8 cellular contexts compared by ENCODE assay signal in the genomic region with DNA sequence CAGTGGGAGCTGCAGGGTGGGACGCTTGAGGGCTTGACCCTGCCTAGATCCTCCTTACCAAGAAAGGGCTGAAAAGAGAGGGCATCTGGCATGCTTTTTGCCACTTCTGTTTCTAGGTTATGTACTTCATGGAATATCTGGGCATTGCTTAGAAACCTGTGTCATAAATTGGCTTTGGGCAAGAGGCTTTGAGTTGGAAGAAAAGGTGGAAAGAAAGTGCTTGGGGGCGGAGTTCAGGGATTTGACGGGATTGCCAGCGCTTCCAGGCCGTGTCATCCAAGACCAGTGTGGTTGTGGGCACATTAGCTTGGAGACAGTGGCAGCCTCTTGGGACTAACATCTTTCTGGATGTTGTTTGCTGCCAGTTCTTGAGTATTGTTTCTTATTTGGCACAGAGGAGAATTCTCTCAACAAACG. TPM values are rescaled to one million over a fixed set of nuclear protein-coding genes. Genes with fewer than 3 reads are reported as not detected.
A peak's percentile ranks its signal among the peaks of the same experiment; 100 is the strongest.
DNase-seq lines count a peak whose midpoint lies in the region; ATAC-seq and TF ChIP-seq lines count a peak whose summit lies in the region.

No MANE protein-coding gene starts in this region.

- TF ChIP-seq CTCF in SK-N-SH (IDR thresholded peaks at IDR 0.05) (no peak), fibroblast of the aortic adventitia (IDR thresholded peaks at IDR 0.05; ENCODE audit: insufficient read depth, low read length) (no peak), psoas muscle (IDR thresholded peaks at IDR 0.05) (no peak), GM13976 (IDR thresholded peaks at IDR 0.05; ENCODE audit: borderline replicate concordance, control extremely low read depth, extremely low read depth, insufficient read depth, missing control alignments) (no peak)

- peak overlapping the region; percentile 88 for H3K4me3 Mint-ChIP-seq in activated CD4-positive, alpha-beta T cell treated with anti-CD3 and anti-CD28 coated beads, Interleukin-2, amount 10 ng/mL, durations not matched to agents 24 days and 14 days

- no peak for TF ChIP-seq EP300 in SK-N-SH (IDR thresholded peaks at IDR 0.05; ENCODE audit: borderline replicate concordance in 1 of 2, low read depth in 1 of 2, low read length in 1 of 2)

- H3K36me3 Mint-ChIP-seq in activated CD4-positive, alpha-beta T cell treated with anti-CD3 and anti-CD28 coated beads, Interleukin-2, amount 10 ng/mL, durations not matched to agents 24 days and 14 days (ENCODE audit: low read depth) = peaks cover 5% of the 10 kb centered on the region

- no peak for TF ChIP-seq RAD21 in SK-N-SH (IDR thresholded peaks at IDR 0.05; ENCODE audit: low read length)

- peak overlapping the region; percentile 73 for H3K9ac ChIP-seq in SK-N-SH

- peak overlapping the region; percentile 66 for H3K27ac Mint-ChIP-seq in activated CD4-positive, alpha-beta T cell treated with anti-CD3 and anti-CD28 coated beads, Interleukin-2, amount 10 ng/mL, durations not matched to agents 24 days and 14 days

- peaks cover 0 to 15% of the 10 kb centered on the region in 2 experiments; a peak in 2 of 4 replicates for H3K4me1 ChIP-seq in SK-N-SH (ENCODE audit: control insufficient read depth in 1 of 2, insufficient read depth in 2 of 2, low read depth in 1 of 2, low read length in 1 of 2)
- H3K4me1 ChIP-seq in psoas muscle = peaks cover 20% of the 10 kb centered on the region

- intact Hi-C loops in activated CD4-positive, alpha-beta T cell treated with anti-CD3 and anti-CD28 coated beads, Interleukin-2, amount 10 ng/mL, durations not matched to agents 24 days and 14 days (cut with micrococcal nuclease) = loop anchor here (1.0 to 2.0 kb wide), 5 partner anchors 26 to 214 kb away; a partner anchor contains a TSS
- intact Hi-C loops in psoas muscle (cut with DNase I) = loop anchor here in 1 of 2 donors (5.0 kb wide), 1 partner anchor 67 kb away; a partner anchor contains a TSS

- H3K4me1 Mint-ChIP-seq in activated CD4-positive, alpha-beta T cell treated with anti-CD3 and anti-CD28 coated beads, Interleukin-2, amount 10 ng/mL, durations not matched to agents 24 days and 14 days = peaks cover 18% of the 10 kb centered on the region

- H3K9me3 ChIP-seq in SK-N-SH (no peaks in the 10 kb centered on the region), psoas muscle (no peaks in the 10 kb centered on the region)

- CTCF ChIA-PET in SK-N-SH (lab: Yijun Ruan, JAX) = interaction anchor here (0.9 to 3.1 kb wide), 13 partner anchors 11 to 377 kb away, joined by 3 to 25 read pairs (median 4); no protein-coding TSS in a partner anchor

- peaks cover 0 to 4% of the 10 kb centered on the region in 2 experiments for H3K36me3 ChIP-seq in SK-N-SH (replicated peaks in 1 of 2; ENCODE audit: control insufficient read depth in 1 of 2, insufficient read depth in 2 of 2, low read length in 1 of 2)
- no peaks in the 10 kb centered on the region for H3K36me3 ChIP-seq in psoas muscle (ENCODE audit: insufficient read depth in 1 of 2, low read depth in 1 of 2)

- peaks cover 20% of the 10 kb centered on the region for H3K27me3 Mint-ChIP-seq in activated CD4-positive, alpha-beta T cell treated with anti-CD3 and anti-CD28 coated beads, Interleukin-2, amount 10 ng/mL, durations not matched to agents 24 days and 14 days

- H3K79me2 ChIP-seq in SK-N-SH (ENCODE audit: insufficient read depth) = peaks cover 24% of the 10 kb centered on the region

- no peaks in the 10 kb centered on the region for H3K9me2 ChIP-seq in SK-N-SH

- no peaks in the 10 kb centered on the region for H3K9me3 Mint-ChIP-seq in activated CD4-positive, alpha-beta T cell treated with anti-CD3 and anti-CD28 coated beads, Interleukin-2, amount 10 ng/mL, durations not matched to agents 24 days and 14 days

- H2AFZ ChIP-seq in SK-N-SH (ENCODE audit: low read depth) = peak overlapping the region; percentile 65

- H4K20me1 ChIP-seq in SK-N-SH (ENCODE audit: insufficient read depth) = no peaks in the 10 kb centered on the region

- ATAC-seq in psoas muscle (no peak), HG03139 (IDR thresholded peaks at IDR 0.05; ENCODE audit: unreplicated experiment) (no peak)

- peak overlapping the region; percentile 50 to 82 for H3K27ac ChIP-seq in SK-N-SH (ENCODE audit: low read depth in 2 of 2, low read length in 1 of 2)
- peak overlapping the region; percentile 82 for H3K27ac ChIP-seq in psoas muscle

- H3K27me3 ChIP-seq in SK-N-SH (ENCODE audit: insufficient read depth) = 0 out of 2 replicates have a peak, but pooled peaks cover 13% of the 10 kb centered on the region
- H3K27me3 ChIP-seq in psoas muscle (ENCODE audit: insufficient read depth in 3 of 3, low read length in 2 of 3) = no peaks in the 10 kb centered on the region

- in situ Hi-C loops in GM13976 (cut with MboI; ENCODE audit: low sequenced_read_pairs, unreplicated experiment) = no loop called here

- H3K4me2 ChIP-seq in SK-N-SH = peak overlapping the region; percentile 73

- DNase-seq in activated CD4-positive, alpha-beta T cell treated with anti-CD3 and anti-CD28 coated beads, Interleukin-2, amount 10 ng/mL, durations not matched to agents 24 days and 14 days = no peak
- DNase-seq in activated CD4-positive, alpha-beta T cell treated with anti-CD3 and anti-CD28 coated beads, Interleukin-2, amount 50 U/mL, for 1 hour = no peak
- DNase-seq in SK-N-SH (peak; percentile 49), fibroblast of the aortic adventitia (ENCODE audit: low read depth) (peak; percentile 18), psoas muscle (no peak), NCI-H1436 (lab: John Stamatoyannopoulos, UW) (no peak), GM13976 (ENCODE audit: low spot score) (no peak)

- H3F3A ChIP-seq in SK-N-SH (replicated peaks; ENCODE audit: insufficient read depth) = peaks cover 3% of the 10 kb centered on the region

- POLR2A ChIA-PET in SK-N-SH (lab: Yijun Ruan, JAX) = interaction anchor here (0.7 to 1.4 kb wide), 4 partner anchors 11 to 214 kb away, joined by 3 to 10 read pairs (median 4); no protein-coding TSS in a partner anchor

- WGBS in SK-N-SH (ENCODE audit: low lambda C conversion rate) = 25% methylated on average over 6 of the region's 6 CpGs
- 7 to 11% (median 9%) methylated on average over 6 of the region's 6 CpGs for WGBS in psoas muscle, 3 donors

- peak overlapping the region; percentile 73 to 87 for H3K4me3 ChIP-seq in SK-N-SH (ENCODE audit: low read depth in 2 of 2, low read length in 1 of 2)
- peak overlapping the region; percentile 93 for H3K4me3 ChIP-seq in fibroblast of the aortic adventitia (ENCODE audit: low read depth, low read length)
- peak overlapping the region; percentile 83 for H3K4me3 ChIP-seq in psoas muscle

TF ChIP-seq in SK-N-SH, 30 proteins besides CTCF, POLR2A, EP300 and RAD21 (continues in another document):
- TF ChIP-seq CHD2 (IDR thresholded peaks at IDR 0.05; ENCODE audit: low read length, partially characterized antibody) (peak; percentile 9), FOSL2 (IDR thresholded peaks at IDR 0.05; ENCODE audit: borderline replicate concordance, low read depth) (no peak), FOXJ3 (CRISPR knock-in tag; IDR thresholded peaks at IDR 0.05) (no peak)
- TF ChIP-seq, protein P1, sequence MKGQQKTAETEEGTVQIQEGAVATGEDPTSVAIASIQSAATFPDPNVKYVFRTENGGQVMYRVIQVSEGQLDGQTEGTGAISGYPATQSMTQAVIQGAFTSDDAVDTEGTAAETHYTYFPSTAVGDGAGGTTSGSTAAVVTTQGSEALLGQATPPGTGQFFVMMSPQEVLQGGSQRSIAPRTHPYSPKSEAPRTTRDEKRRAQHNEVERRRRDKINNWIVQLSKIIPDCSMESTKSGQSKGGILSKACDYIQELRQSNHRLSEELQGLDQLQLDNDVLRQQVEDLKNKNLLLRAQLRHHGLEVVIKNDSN (IDR thresholded peaks at IDR 0.05; ENCODE audit: borderline replicate concordance, low read depth) = no peak
- TF ChIP-seq, protein P2, sequence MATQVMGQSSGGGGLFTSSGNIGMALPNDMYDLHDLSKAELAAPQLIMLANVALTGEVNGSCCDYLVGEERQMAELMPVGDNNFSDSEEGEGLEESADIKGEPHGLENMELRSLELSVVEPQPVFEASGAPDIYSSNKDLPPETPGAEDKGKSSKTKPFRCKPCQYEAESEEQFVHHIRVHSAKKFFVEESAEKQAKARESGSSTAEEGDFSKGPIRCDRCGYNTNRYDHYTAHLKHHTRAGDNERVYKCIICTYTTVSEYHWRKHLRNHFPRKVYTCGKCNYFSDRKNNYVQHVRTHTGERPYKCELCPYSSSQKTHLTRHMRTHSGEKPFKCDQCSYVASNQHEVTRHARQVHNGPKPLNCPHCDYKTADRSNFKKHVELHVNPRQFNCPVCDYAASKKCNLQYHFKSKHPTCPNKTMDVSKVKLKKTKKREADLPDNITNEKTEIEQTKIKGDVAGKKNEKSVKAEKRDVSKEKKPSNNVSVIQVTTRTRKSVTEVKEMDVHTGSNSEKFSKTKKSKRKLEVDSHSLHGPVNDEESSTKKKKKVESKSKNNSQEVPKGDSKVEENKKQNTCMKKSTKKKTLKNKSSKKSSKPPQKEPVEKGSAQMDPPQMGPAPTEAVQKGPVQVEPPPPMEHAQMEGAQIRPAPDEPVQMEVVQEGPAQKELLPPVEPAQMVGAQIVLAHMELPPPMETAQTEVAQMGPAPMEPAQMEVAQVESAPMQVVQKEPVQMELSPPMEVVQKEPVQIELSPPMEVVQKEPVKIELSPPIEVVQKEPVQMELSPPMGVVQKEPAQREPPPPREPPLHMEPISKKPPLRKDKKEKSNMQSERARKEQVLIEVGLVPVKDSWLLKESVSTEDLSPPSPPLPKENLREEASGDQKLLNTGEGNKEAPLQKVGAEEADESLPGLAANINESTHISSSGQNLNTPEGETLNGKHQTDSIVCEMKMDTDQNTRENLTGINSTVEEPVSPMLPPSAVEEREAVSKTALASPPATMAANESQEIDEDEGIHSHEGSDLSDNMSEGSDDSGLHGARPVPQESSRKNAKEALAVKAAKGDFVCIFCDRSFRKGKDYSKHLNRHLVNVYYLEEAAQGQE (IDR thresholded peaks at IDR 0.05; ENCODE audit: low read depth, low read length) = no peak

RNA-seq across cellular contexts. Expression of a gene that starts 0.8 kb away (rescaled TPM):
- total RNA-seq in activated CD4-positive, alpha-beta T cell treated with anti-CD3 and anti-CD28 coated beads, Interleukin-2, amount 10 ng/mL, durations not matched to agents 24 days and 14 days = 16.6 and 18.3 TPM in 2 replicates
- polyA plus RNA-seq in SK-N-SH (2012; rRNA removed) (17.3 and 24.3 TPM in 2 replicates), psoas muscle (1 to 10 TPM; 1.4 to 3.6 (median 1.9) TPM)
- polyA plus RNA-seq in SK-N-SH (2012; cell fraction: cytosol; rRNA removed) = 5.9 and 9.1 TPM in 2 replicates
- polyA plus RNA-seq in SK-N-SH (2012; cell fraction: nucleus; rRNA removed) = 95.3 and 96.2 TPM in 2 replicates
- total RNA-seq in fibroblast of the aortic adventitia (ENCODE audit: low replicate concordance) (8.8 and 9.2 TPM in 2 replicates), psoas muscle (1 to 10 TPM; 5.3 to 7.8 (median 6.7) TPM)

RNA-seq across cellular contexts. Expression of a gene that starts 34.8 kb away (rescaled TPM):
- 43.5 and 46.7 TPM in 2 replicates for total RNA-seq in activated CD4-positive, alpha-beta T cell treated with anti-CD3 and anti-CD28 coated beads, Interleukin-2, amount 10 ng/mL, durations not matched to agents 24 days and 14 days
- polyA plus RNA-seq in SK-N-SH (2012; rRNA removed) = 42.6 and 49.6 TPM in 2 replicates
- 26.8 and 43.0 TPM in 2 replicates for polyA plus RNA-seq in SK-N-SH (2012; cell fraction: cytosol; rRNA removed)
- polyA plus RNA-seq in SK-N-SH (2012; cell fraction: nucleus; rRNA removed) = 22.5 and 34.6 TPM in 2 replicates
- 7.5 and 22.5 TPM in 2 replicates for total RNA-seq in fibroblast of the aortic adventitia (ENCODE audit: low replicate concordance)
- total RNA-seq in psoas muscle = 10 to 100 TPM in 2 of 4 donors, 1 to 10 TPM in 2; 3.7 to 12.8 (median 9.3) TPM
- polyA plus RNA-seq in psoas muscle = 10 to 100 TPM; 11.3 to 11.7 (median 11.5) TPM

Comparison
In these comparisons a context has a peak if more than half of its experiments do, and no peak if none do; other contexts are left out.
1. DNase-seq: peak in SK-N-SH (single experiment) and fibroblast of the aortic adventitia (single experiment); none in activated CD4-positive, alpha-beta T cell treated with anti-CD3 and anti-CD28 coated beads, Interleukin-2, amount 10 ng/mL, durations not matched to agents 24 days and 14 days (single experiment), activated CD4-positive, alpha-beta T cell treated with anti-CD3 and anti-CD28 coated beads, Interleukin-2, amount 50 U/mL, for 1 hour (single experiment), psoas muscle (0 of 2), NCI-H1436 (single experiment) and GM13976 (single experiment).
2. Peak in every context shown above with its lines, with median percentiles within 50 percentile points of each other: H3K4me3 ChIP-seq.